Comparison of ENCODE assay signal across 2 cellular contexts in the genomic region with DNA sequence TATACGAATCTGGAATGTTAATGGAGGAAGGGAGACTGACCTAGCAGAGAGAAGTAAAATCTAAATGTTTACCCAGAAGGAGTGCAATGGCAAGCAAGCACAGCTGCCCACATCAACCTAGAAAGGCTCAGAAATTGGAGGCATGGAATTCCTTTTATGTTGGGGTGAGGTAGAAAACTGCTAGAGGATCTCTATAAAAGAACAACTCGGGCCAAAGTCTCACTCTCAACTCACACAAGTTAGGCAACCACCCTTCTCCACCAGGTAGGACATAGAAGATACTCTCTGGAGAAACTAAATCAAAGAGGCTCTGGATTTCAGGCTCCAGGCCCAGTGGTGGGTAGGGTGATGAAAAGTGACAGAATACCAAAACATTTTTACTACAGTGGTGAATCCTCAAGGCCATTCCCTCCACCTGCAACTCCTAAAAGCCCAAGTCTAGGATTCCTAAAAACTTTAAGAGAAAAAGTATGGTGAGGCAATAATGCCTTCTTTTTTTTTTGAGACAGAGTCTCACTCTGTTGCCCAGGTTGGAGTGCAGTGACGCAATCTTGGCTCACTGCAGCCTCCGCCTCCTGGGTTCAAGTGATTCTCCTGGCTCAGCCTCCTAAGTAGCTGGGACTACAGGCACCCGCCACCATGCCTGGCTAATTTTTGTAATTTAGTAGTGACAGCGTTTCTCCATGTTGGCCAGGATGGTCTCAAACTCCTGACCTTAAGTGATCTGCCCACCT.
TF ChIP-seq lines count a peak whose summit lies in the region.

No MANE protein-coding gene starts in this region.

TF ChIP-seq in GM23338, 12 proteins besides CTCF, POLR2A, EP300 and RAD21:
- no peak for TF ChIP-seq ETS1 (IDR thresholded peaks at IDR 0.05)

TF ChIP-seq in SK-N-SH, 30 proteins besides CTCF, POLR2A, EP300 and RAD21:
- TF ChIP-seq, protein P1, sequence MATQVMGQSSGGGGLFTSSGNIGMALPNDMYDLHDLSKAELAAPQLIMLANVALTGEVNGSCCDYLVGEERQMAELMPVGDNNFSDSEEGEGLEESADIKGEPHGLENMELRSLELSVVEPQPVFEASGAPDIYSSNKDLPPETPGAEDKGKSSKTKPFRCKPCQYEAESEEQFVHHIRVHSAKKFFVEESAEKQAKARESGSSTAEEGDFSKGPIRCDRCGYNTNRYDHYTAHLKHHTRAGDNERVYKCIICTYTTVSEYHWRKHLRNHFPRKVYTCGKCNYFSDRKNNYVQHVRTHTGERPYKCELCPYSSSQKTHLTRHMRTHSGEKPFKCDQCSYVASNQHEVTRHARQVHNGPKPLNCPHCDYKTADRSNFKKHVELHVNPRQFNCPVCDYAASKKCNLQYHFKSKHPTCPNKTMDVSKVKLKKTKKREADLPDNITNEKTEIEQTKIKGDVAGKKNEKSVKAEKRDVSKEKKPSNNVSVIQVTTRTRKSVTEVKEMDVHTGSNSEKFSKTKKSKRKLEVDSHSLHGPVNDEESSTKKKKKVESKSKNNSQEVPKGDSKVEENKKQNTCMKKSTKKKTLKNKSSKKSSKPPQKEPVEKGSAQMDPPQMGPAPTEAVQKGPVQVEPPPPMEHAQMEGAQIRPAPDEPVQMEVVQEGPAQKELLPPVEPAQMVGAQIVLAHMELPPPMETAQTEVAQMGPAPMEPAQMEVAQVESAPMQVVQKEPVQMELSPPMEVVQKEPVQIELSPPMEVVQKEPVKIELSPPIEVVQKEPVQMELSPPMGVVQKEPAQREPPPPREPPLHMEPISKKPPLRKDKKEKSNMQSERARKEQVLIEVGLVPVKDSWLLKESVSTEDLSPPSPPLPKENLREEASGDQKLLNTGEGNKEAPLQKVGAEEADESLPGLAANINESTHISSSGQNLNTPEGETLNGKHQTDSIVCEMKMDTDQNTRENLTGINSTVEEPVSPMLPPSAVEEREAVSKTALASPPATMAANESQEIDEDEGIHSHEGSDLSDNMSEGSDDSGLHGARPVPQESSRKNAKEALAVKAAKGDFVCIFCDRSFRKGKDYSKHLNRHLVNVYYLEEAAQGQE (IDR thresholded peaks at IDR 0.05; ENCODE audit: low read depth, low read length) = no peak
- TF ChIP-seq GABPA (IDR thresholded peaks at IDR 0.05; ENCODE audit: low read depth) = no peak
- TF ChIP-seq NFIC (IDR thresholded peaks at IDR 0.05; ENCODE audit: borderline replicate concordance) = no peak
- no peak for TF ChIP-seq JUND (IDR thresholded peaks at IDR 0.05)
- no peak for TF ChIP-seq IRF3 (IDR thresholded peaks at IDR 0.05; ENCODE audit: low read depth, low read length)
- no peak for TF ChIP-seq FOSL2 (IDR thresholded peaks at IDR 0.05; ENCODE audit: borderline replicate concordance, low read depth)
- TF ChIP-seq TAF1 (IDR thresholded peaks at IDR 0.05; ENCODE audit: borderline replicate concordance, low read depth, low read length) = no peak
- TF ChIP-seq YY1 (IDR thresholded peaks at IDR 0.05; ENCODE audit: low read depth) = no peak
- no peak for TF ChIP-seq MAX (IDR thresholded peaks at IDR 0.05; ENCODE audit: low read depth)
- no peak for TF ChIP-seq SIN3A (IDR thresholded peaks at IDR 0.05; ENCODE audit: borderline replicate concordance, low read depth, low read length)
